Comparison of ENCODE assay signal across 7 cellular contexts in the genomic region with DNA sequence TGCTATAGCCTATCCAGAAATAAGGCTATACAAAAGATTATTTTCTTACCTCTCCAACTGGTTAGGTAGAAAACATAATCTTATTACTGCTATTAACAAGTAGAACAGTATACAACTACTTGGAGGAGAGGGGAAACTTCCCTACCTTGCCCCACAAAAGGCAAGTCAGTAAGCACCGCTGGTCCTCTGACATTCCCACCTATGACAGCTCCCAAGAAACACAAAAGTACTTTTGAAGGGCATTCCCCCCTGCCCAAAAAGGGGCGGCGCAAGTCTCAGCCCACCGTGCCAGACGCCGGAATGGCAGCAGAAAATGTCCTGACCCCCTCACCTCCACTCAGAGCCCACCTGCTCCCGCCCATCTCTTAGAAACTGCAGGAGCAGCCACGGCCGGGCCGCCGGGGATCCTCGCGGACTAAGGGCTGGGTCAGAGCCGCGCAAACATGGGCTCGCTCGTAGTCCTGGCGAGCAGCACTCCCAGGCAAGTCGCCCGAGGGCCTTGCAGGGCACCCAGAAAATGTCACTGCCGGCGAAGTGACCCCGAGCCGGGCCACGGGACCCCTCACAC. TPM values are rescaled to one million over a fixed set of nuclear protein-coding genes. Genes with fewer than 3 reads are reported as not detected.
DNase-seq lines count a peak whose midpoint lies in the region; ATAC-seq, FAIRE-seq and TF ChIP-seq lines count a peak whose summit lies in the region.

No MANE protein-coding gene starts in this region.

- peak overlapping the region; percentile 90 for H3K4me3 ChIP-seq in K562

- WGBS in K562 (ENCODE audit: insufficient coverage, low coverage, missing lambda C conversion rate) = 0% methylated on average over 12 of the region's 25 CpGs

- no peaks in the 10 kb centered on the region for H3K9me3 ChIP-seq in K562 (replicated peaks; ENCODE audit: control insufficient read depth, insufficient read depth, low read depth, low read length)

- H3K27me3 Mint-ChIP-seq in immature natural killer cell (ENCODE audit: low read depth in 3 of 3) = peaks cover 0 to 2% (median 0%) of the 10 kb centered on the region in 3 donors

- TF ChIP-seq CTCF in GM13976 (IDR thresholded peaks at IDR 0.05; ENCODE audit: borderline replicate concordance, control extremely low read depth, extremely low read depth, insufficient read depth, missing control alignments) = no peak
- TF ChIP-seq CTCF in K562 (IDR thresholded peaks at IDR 0.05 in 2 of 3, conservative IDR thresholded peaks at IDR 0.05 in 1 of 3; ENCODE audit: insufficient read depth in 2 of 3, low read depth in 1 of 3, low read length in 3 of 3) = no peak

- peak overlapping the region; percentile 85 for H3K4me2 ChIP-seq in K562 (ENCODE audit: insufficient read depth, low read length)

- H2AFZ ChIP-seq in K562 (ENCODE audit: low read depth, low read length) = peak overlapping the region; percentile 99

- peaks cover 19% of the 10 kb centered on the region; the same call in 2 of the 3 replicates for H3K36me3 ChIP-seq in K562 (ENCODE audit: control insufficient read depth, insufficient read depth, low read length)

- in situ Hi-C loops in GM13976 (cut with MboI; ENCODE audit: low sequenced_read_pairs, unreplicated experiment) = no loop called here
- in situ Hi-C loops in K562 (cut with MboI) = no loop called here

- H3K9ac ChIP-seq in K562 (ENCODE audit: insufficient read depth in 1 of 2, low read depth in 2 of 2, low read length in 2 of 2) = peak overlapping the region; percentile 81 to 99

- peak overlapping the region; percentile 72 to 94 (median 83) for H3K27ac Mint-ChIP-seq in immature natural killer cell

- H3K4me3 Mint-ChIP-seq in immature natural killer cell = peak overlapping the region; percentile 93 to 97 (median 95)

- H4K20me1 ChIP-seq in K562 (replicated peaks; ENCODE audit: control insufficient read depth, insufficient read depth, low read length) = no peaks in the 10 kb centered on the region

- no peaks in the 10 kb centered on the region for H3K9me3 Mint-ChIP-seq in immature natural killer cell

- TF ChIP-seq RAD21 in Ishikawa (IDR thresholded peaks at IDR 0.05; ENCODE audit: low read depth) (no peak), K562 (CRISPR knock-in tag; conservative IDR thresholded peaks at IDR 0.05 in 1 of 2, IDR thresholded peaks at IDR 0.05 in 1 of 2) (no peak)

- no peaks in the 10 kb centered on the region for H3K9me1 ChIP-seq in K562 (ENCODE audit: control insufficient read depth, insufficient read depth, low read length)

- H3K4me1 Mint-ChIP-seq in immature natural killer cell = peaks cover 30 to 45% of the 10 kb centered on the region in 2 donors

- POLR2A ChIA-PET in K562 (lab: Yijun Ruan, JAX) = interaction anchor here (0.7 kb wide), 1 partner anchor 35 kb away, joined by 4 read pairs; no protein-coding TSS in a partner anchor

- TF ChIP-seq POLR2A in K562 (conservative IDR thresholded peaks at IDR 0.05) = no peak

- no peak for FAIRE-seq in K562 (lab: Jason Lieb, UNC)

- H3K27me3 ChIP-seq in K562 (ENCODE audit: control insufficient read depth in 2 of 2, insufficient read depth in 2 of 2, low read length in 2 of 2) = no peaks in the 10 kb centered on the region

- peaks cover 2 to 13% of the 10 kb centered on the region in 2 experiments; a peak in 4 of 5 replicates for H3K4me1 ChIP-seq in K562 (replicated peaks in 1 of 2; ENCODE audit: control insufficient read depth in 2 of 2, insufficient read depth in 2 of 2, low read length in 2 of 2)

- TF ChIP-seq EP300 in Ishikawa (IDR thresholded peaks at IDR 0.05; ENCODE audit: borderline replicate concordance) (no peak), K562 (IDR thresholded peaks at IDR 0.05; ENCODE audit: low read length) (no peak)

- ATAC-seq in GM21576 (IDR thresholded peaks at IDR 0.05; ENCODE audit: unreplicated experiment) (peak; percentile 31), K562 (peak; percentile 69)
- peak; percentile 25 for ATAC-seq in stimulated activated naive CD8-positive, alpha-beta T cell treated with anti-CD3 and anti-CD28 coated beads, Interleukin-15, Interleukin-2, amounts not matched to agents 100 U/mL and 50 U/mL, for 24 hours

- intact Hi-C loops in K562 (cut with micrococcal nuclease) = no loop called here

- CTCF ChIA-PET in K562 (lab: Yijun Ruan, JAX; ENCODE audit: low intra/inter-chr PET ratio) = interaction anchor here (1.1 kb wide), 1 partner anchor 15 kb away, joined by 3 read pairs; no protein-coding TSS in a partner anchor

- TSS peak; percentile 49 for BruUV-seq in K562 (replicated peaks; lab: Mats Ljungman, UMichigan)

- DNase-seq in GM13976 (ENCODE audit: low spot score) (peak; percentile 39), K562 (ENCODE audit: extremely low read depth in 1 of 4, low spot score in 3 of 4) (peak in 3 of 4 experiments; percentile 6 to 20 (median 9)), immature natural killer cell (peak in 1 of 3 donors; percentile 3), NCI-H1930 (lab: John Stamatoyannopoulos, UW) (no peak)
- no peak for DNase-seq in stimulated activated naive CD8-positive, alpha-beta T cell treated with anti-CD3 and anti-CD28 coated beads, Interleukin-15, Interleukin-2, amounts not matched to agents 100 U/mL and 50 U/mL, for 24 hours

- H3K79me2 ChIP-seq in K562 (ENCODE audit: control insufficient read depth, insufficient read depth, low read length) = peaks cover 42% of the 10 kb centered on the region

- H3K27ac ChIP-seq in K562 (ENCODE audit: extremely low read depth, low read depth, low read length) = peak overlapping the region; percentile 67

- peaks cover 0 to 3% (median 0%) of the 10 kb centered on the region in 3 donors for H3K36me3 Mint-ChIP-seq in immature natural killer cell

TF ChIP-seq in Ishikawa, 13 proteins besides CTCF, POLR2A, EP300 and RAD21 (continues in another document):
- no peak for TF ChIP-seq TEAD4 (IDR thresholded peaks at IDR 0.05)
- no peak for TF ChIP-seq CREB1 (IDR thresholded peaks at IDR 0.05; ENCODE audit: low read depth)
- TF ChIP-seq, protein P1, sequence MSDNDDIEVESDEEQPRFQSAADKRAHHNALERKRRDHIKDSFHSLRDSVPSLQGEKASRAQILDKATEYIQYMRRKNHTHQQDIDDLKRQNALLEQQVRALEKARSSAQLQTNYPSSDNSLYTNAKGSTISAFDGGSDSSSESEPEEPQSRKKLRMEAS (IDR thresholded peaks at IDR 0.05) = no peak
- no peak for TF ChIP-seq YY1 (IDR thresholded peaks at IDR 0.05; ENCODE audit: low read depth)
- no peak for TF ChIP-seq CEBPB (IDR thresholded peaks at IDR 0.05)

TF ChIP-seq in K562, 482 proteins besides CTCF, POLR2A, EP300 and RAD21 (continues in another document):
- TF ChIP-seq FOXA3 (CRISPR knock-in tag; conservative IDR thresholded peaks at IDR 0.05 in 1 of 2, IDR thresholded peaks at IDR 0.05 in 1 of 2) = no peak
- TF ChIP-seq KLF13 (tag; IDR thresholded peaks at IDR 0.05; ENCODE audit: borderline replicate concordance, low read depth) = no peak

RNA-seq across cellular contexts. Expression of a gene that starts 0.4 kb away (rescaled TPM):
- 11.9 and 29.7 TPM in 2 replicates for total RNA-seq in K562 (2011; cell fraction: chromatin; rRNA removed; ENCODE audit: low replicate concordance)
- 8.5 and 8.7 TPM in 2 replicates for total RNA-seq in K562 (2011; cell fraction: nucleolus; rRNA removed)
- total RNA-seq in K562 (2011; cell fraction: nucleoplasm; rRNA removed) = 13.3 and 19.3 TPM in 2 replicates
- total RNA-seq in K562 (2014; rRNA removed) (17.1 and 23.3 TPM in 2 replicates), K562 (2014; rRNA removed; fragmentation: Illumina TruSeq; extraction: Trizol) (41.7 and 45.8 TPM in 2 replicates), K562 (2015; rRNA removed; fragmentation: Illumina TruSeq; extraction: Trizol) (35.8 and 38.3 TPM in 2 replicates), K562 (2021) (28.2 and 29.8 TPM in 2 replicates)
- polyA plus RNA-seq in K562 (2011; rRNA removed) (29.1 and 42.8 TPM in 2 replicates), K562 (2014; fragmentation: Illumina TruSeq; extraction: Trizol) (28.1 and 32.4 TPM in 2 replicates), K562 (2014; fragmentation: Nextera tagmentation; extraction: Ambion mirVana) (10 to 100 TPM; 41.2 to 52.9 TPM), K562 (2014; rRNA removed) (30.0 and 34.0 TPM in 2 replicates), immature natural killer cell (10 to 100 TPM; 22.1 to 35.9 (median 22.7) TPM)
- 9.9 and 14.1 TPM in 2 replicates for polyA plus RNA-seq in K562 (2011; cell fraction: cytosol; rRNA removed)
- 6.8 and 9.5 TPM in 2 replicates for polyA plus RNA-seq in K562 (2011; cell fraction: nucleus; rRNA removed)
- polyA plus RNA-seq in K562 (2012) = 21.4 and 24.6 TPM in 2 replicates
- polyA minus RNA-seq in K562 (2011; rRNA and poly(A)+ RNA removed) = 36.9 and 39.6 TPM in 2 replicates
- polyA minus RNA-seq in K562 (2011; cell fraction: cytosol; rRNA and poly(A)+ RNA removed) = 11.6 and 12.3 TPM in 2 replicates
- polyA minus RNA-seq in K562 (2011; cell fraction: nucleus; rRNA and poly(A)+ RNA removed) = 12.4 and 15.8 TPM in 2 replicates

RNA-seq across cellular contexts. Expression of a gene that starts 36.9 kb away (rescaled TPM):
- 0.93 and 3.4 TPM in 2 replicates for total RNA-seq in K562 (2011; cell fraction: chromatin; rRNA removed; ENCODE audit: low replicate concordance)
- total RNA-seq in K562 (2011; cell fraction: nucleolus; rRNA removed) = 1.7 and 2.1 TPM in 2 replicates
- 3.4 and 6.3 TPM in 2 replicates for total RNA-seq in K562 (2011; cell fraction: nucleoplasm; rRNA removed)
- total RNA-seq in K562 (2014; rRNA removed) (14.2 and 14.6 TPM in 2 replicates), K562 (2014; rRNA removed; fragmentation: Illumina TruSeq; extraction: Trizol) (25.0 and 25.3 TPM in 2 replicates), K562 (2015; rRNA removed; fragmentation: Illumina TruSeq; extraction: Trizol) (24.8 and 26.9 TPM in 2 replicates), K562 (2021) (14.4 and 15.6 TPM in 2 replicates)
- polyA plus RNA-seq in K562 (2011; rRNA removed) (18.6 and 23.2 TPM in 2 replicates), K562 (2014; fragmentation: Illumina TruSeq; extraction: Trizol) (19.4 and 25.6 TPM in 2 replicates), K562 (2014; fragmentation: Nextera tagmentation; extraction: Ambion mirVana) (10 to 100 TPM; 19.0 to 21.6 TPM), K562 (2014; rRNA removed) (19.5 and 21.4 TPM in 2 replicates), immature natural killer cell (10 to 100 TPM in 2 of 3 donors, 1 to 10 TPM in 1; 8.2 to 12.3 (median 10.4) TPM)
- polyA plus RNA-seq in K562 (2011; cell fraction: cytosol; rRNA removed) = 7.6 and 16.8 TPM in 2 replicates
- polyA plus RNA-seq in K562 (2011; cell fraction: nucleus; rRNA removed) = 2.0 and 3.8 TPM in 2 replicates
- 15.4 and 17.3 TPM in 2 replicates for polyA plus RNA-seq in K562 (2012)
- 5.7 and 6.7 TPM in 2 replicates for polyA minus RNA-seq in K562 (2011; rRNA and poly(A)+ RNA removed)
- polyA minus RNA-seq in K562 (2011; cell fraction: cytosol; rRNA and poly(A)+ RNA removed) = 3.3 and 4.0 TPM in 2 replicates
- polyA minus RNA-seq in K562 (2011; cell fraction: nucleus; rRNA and poly(A)+ RNA removed) = 0.94 and 2.3 TPM in 2 replicates

Comparison
In these comparisons a context has a peak if more than half of its experiments do, and no peak if none do; other contexts are left out.
1. DNase-seq: peak in GM13976 (single experiment) and K562 (3 of 4); none in stimulated activated naive CD8-positive, alpha-beta T cell treated with anti-CD3 and anti-CD28 coated beads, Interleukin-15, Interleukin-2, amounts not matched to agents 100 U/mL and 50 U/mL, for 24 hours (single experiment) and NCI-H1930 (0 of 2).
2. Peak in every context shown above with its lines, with median percentiles within 50 percentile points of each other: ATAC-seq.